In the genomic region with DNA sequence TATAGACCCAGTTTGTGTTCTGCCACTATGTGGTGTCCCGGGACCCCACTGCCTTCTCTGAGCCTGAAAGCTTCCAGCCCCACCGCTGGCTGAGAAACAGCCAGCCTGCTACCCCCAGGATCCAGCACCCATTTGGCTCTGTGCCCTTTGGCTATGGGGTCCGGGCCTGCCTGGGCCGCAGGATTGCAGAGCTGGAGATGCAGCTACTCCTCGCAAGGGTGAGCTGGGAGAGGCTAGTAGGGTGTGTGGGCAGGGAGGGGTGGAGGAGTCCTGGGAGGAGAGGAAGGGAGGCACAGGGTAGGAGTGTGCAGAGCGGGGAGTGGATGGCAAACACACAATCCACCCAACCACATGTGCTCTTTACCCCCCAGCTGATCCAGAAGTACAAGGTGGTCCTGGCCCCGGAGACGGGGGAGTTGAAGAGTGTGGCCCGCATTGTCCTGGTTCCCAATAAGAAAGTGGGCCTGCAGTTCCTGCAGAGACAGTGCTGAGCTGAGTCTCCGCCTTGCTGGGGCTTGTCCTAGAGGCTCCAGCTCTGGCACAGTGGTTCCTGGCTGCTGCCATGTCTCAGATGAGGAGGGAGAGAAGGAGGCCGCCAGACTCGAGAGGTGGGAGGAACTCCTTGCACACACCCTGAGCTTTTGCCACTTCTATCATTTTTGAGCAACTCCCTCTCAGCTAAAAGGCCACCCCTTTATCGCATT, we compare ENCODE assay signal across 21 cellular contexts. TPM values are rescaled to one million over a fixed set of nuclear protein-coding genes. Genes with fewer than 3 reads are reported as not detected.
"Had no signal": no experiment of that assay in that cellular context is flagged by ENCODE, and none has a peak within 500 bp of the region (broad histone marks: within the 10 kb centered on the region; RNA-seq: fewer than 3 reads in every experiment).

No MANE protein-coding gene starts in this region.

- FAIRE-seq: islet of Langerhans, pancreas had no signal

- H3K9ac ChIP-seq: neural progenitor cell had no signal

- H3K9me3 ChIP-seq: pancreas had no signal

- H3K27me3 ChIP-seq: neural progenitor cell, pancreas had no signal

- H3K4me1 ChIP-seq: neural progenitor cell, pancreas had no signal

- H3K4me3 ChIP-seq: neural progenitor cell, pancreas had no signal

- DNase-seq: activated B cell treated with CpG ODN at 0.5 μM for 24 hours; activated CD4-positive, alpha-beta memory T cell treated with anti-CD3 and anti-CD28 coated beads for 36 hours; activated CD4-positive, alpha-beta T cell treated with anti-CD3 and anti-CD28 coated beads for 4 hours; activated naive CD8-positive, alpha-beta T cell treated with anti-CD3 and anti-CD28 coated beads for 36 hours; activated T-cell treated with anti-CD3 and anti-CD28 coated beads for 4 hours; amniotic stem cell; dermis blood vessel endothelial cell; effector memory CD8-positive, alpha-beta T cell; foreskin fibroblast; glutamatergic neuron; hippocampal formation; mammary epithelial cell; midbrain; naive B cell; pancreas; stimulated activated naive CD4-positive, alpha-beta T cell treated with Interleukin-2 at 50 U/mL for 16 hours had no signal

- H3K36me3 ChIP-seq: neural progenitor cell had no signal

- H2AFZ ChIP-seq: neural progenitor cell had no signal

- H3K4me2 ChIP-seq: neural progenitor cell had no signal

- H3K27ac ChIP-seq: neural progenitor cell, pancreas had no signal

- ATAC-seq: effector memory CD8-positive, alpha-beta T cell; pancreas had no signal

RNA-seq across cellular contexts. Expression of a gene that starts 16.9 kb away (rescaled TPM):
- total RNA-seq: activated B cell treated with CpG ODN at 0.5 μM for 24 hours; activated CD4-positive, alpha-beta memory T cell treated with anti-CD3 and anti-CD28 coated beads for 36 hours; activated naive CD8-positive, alpha-beta T cell treated with anti-CD3 and anti-CD28 coated beads for 36 hours; chondrocyte; dermis blood vessel endothelial cell; mammary epithelial cell; pancreas; temporal lobe; ureter had no signal
- polyA plus RNA-seq: mammary epithelial cell, pancreas had no signal

RNA-seq across cellular contexts. Expression of a gene that starts 32.7 kb away (rescaled TPM):
- total RNA-seq: activated naive CD8-positive, alpha-beta T cell treated with anti-CD3 and anti-CD28 coated beads for 36 hours had no signal

RNA-seq across cellular contexts. Expression of a gene that starts 44.9 kb away (rescaled TPM):
- total RNA-seq: chondrocyte, dermis blood vessel endothelial cell, mammary epithelial cell, temporal lobe had no signal
- polyA plus RNA-seq: mammary epithelial cell had no signal
